14 cellular contexts compared by ENCODE assay signal in genomic region chr15:39851505-39852082, GRCh38.
DNase-seq lines count a peak whose midpoint lies in the region; ATAC-seq, FAIRE-seq and TF ChIP-seq lines count a peak whose summit lies in the region.
"Had no signal": no experiment of that assay in that cellular context is flagged by ENCODE, and none has a peak within 500 bp of the region (broad histone marks: within the 10 kb centered on the region; RNA-seq: fewer than 3 reads in every experiment).

No MANE protein-coding gene starts in this region.

- TF ChIP-seq RAD21 in K562 (CRISPR knock-in tag; conservative IDR thresholded peaks at IDR 0.05 in 1 of 2, IDR thresholded peaks at IDR 0.05 in 1 of 2): no peak

- WGBS in K562 (ENCODE audit: insufficient coverage, low coverage, missing lambda C conversion rate): 1% methylated on average over 7 of the region's 7 CpGs

- H3K9me2 ChIP-seq in Karpas-422 (replicated peaks; ENCODE audit: insufficient read depth, low read length): no peaks in the 10 kb centered on the region

- no peak overlapping the region for H3K27ac Mint-ChIP-seq in T-helper 2 cell treated with Interferon-gamma antibody and Interleukin-4, amounts not matched to agents 5 μg/mL and 100 μg/mL, for 36 hours
- H3K27ac Mint-ChIP-seq: activated CD4-positive, alpha-beta T cell treated with anti-CD3 and anti-CD28 coated beads for 36 hours; activated naive CD8-positive, alpha-beta T cell treated with anti-CD3 and anti-CD28 coated beads, Interleukin-2, amount 10 ng/mL, durations not matched to agents 7 days and 5 days had no signal

- H3K4me2 ChIP-seq in Karpas-422 (ENCODE audit: low read depth, low read length, poor library complexity, severe bottlenecking) (no peak overlapping the region), K562 (ENCODE audit: insufficient read depth, low read length) (no peak overlapping the region)

- no TSS peak for BruUV-seq in K562 (replicated peaks; lab: Mats Ljungman, UMichigan)

- H3K79me2 ChIP-seq in ACC112 (ENCODE audit: control insufficient read depth, insufficient read depth, low read length, unreplicated experiment): peaks cover 59% of the 10 kb centered on the region
- no peaks in the 10 kb centered on the region for H3K79me2 ChIP-seq in Karpas-422 (ENCODE audit: low read length)
- no peaks in the 10 kb centered on the region for H3K79me2 ChIP-seq in K562 (ENCODE audit: control insufficient read depth, insufficient read depth, low read length)

- DNase-seq in Karpas-422: peak; percentile 29
- no peak for DNase-seq in K562 (ENCODE audit: extremely low read depth in 1 of 4, low spot score in 3 of 4)
- DNase-seq in iris pigment epithelial cell (ENCODE audit: low read depth): peak; percentile 49
- no peak for DNase-seq in T-helper 2 cell treated with Interferon-gamma antibody and Interleukin-4, amounts not matched to agents 5 μg/mL and 100 μg/mL, for 36 hours (ENCODE audit: low spot score)
- DNase-seq in NCI-H524 treated with DMSO at 0.1 percent for 48 hours (lab: John Stamatoyannopoulos, UW): no peak
- DNase-seq in cardiac septum (ENCODE audit: low spot score): no peak
- DNase-seq in nucleus accumbens (lab: John Stamatoyannopoulos, UW): no peak
- DNase-seq: activated CD4-positive, alpha-beta T cell treated with anti-CD3 and anti-CD28 coated beads for 36 hours; activated naive CD8-positive, alpha-beta T cell treated with anti-CD3 and anti-CD28 coated beads, Interleukin-2, amount 10 ng/mL, durations not matched to agents 7 days and 5 days; colonic mucosa; NCI-H1092; pancreas; spleen had no signal

- H3K4me1 Mint-ChIP-seq in T-helper 2 cell treated with Interferon-gamma antibody and Interleukin-4, amounts not matched to agents 5 μg/mL and 100 μg/mL, for 36 hours (ENCODE audit: low read depth): no peaks in the 10 kb centered on the region
- H3K4me1 Mint-ChIP-seq: activated CD4-positive, alpha-beta T cell treated with anti-CD3 and anti-CD28 coated beads for 36 hours had no signal

- intact Hi-C loops in K562 (cut with micrococcal nuclease): no loop called here
- intact Hi-C loops in cardiac septum (cut with DNase I): no loop called here

- CTCF ChIA-PET in K562 (lab: Yijun Ruan, JAX; ENCODE audit: low intra/inter-chr PET ratio): no interaction called here

- H3K36me3 Mint-ChIP-seq in T-helper 2 cell treated with Interferon-gamma antibody and Interleukin-4, amounts not matched to agents 5 μg/mL and 100 μg/mL, for 36 hours (ENCODE audit: low read depth): no peaks in the 10 kb centered on the region
- H3K36me3 Mint-ChIP-seq: activated naive CD8-positive, alpha-beta T cell treated with anti-CD3 and anti-CD28 coated beads, Interleukin-2, amount 10 ng/mL, durations not matched to agents 7 days and 5 days had no signal

- H3K4me3 ChIP-seq in ACC112 (ENCODE audit: low read depth, low read length) (no peak overlapping the region), Karpas-422 (ENCODE audit: low read length) (no peak overlapping the region), K562 (no peak overlapping the region)
- H3K4me3 ChIP-seq: colonic mucosa, pancreas, spleen had no signal

- peak overlapping the region; percentile 72 for H3K27ac ChIP-seq in ACC112 (ENCODE audit: low read depth, low read length)
- H3K27ac ChIP-seq in Karpas-422 (ENCODE audit: low read length): no peak overlapping the region
- H3K27ac ChIP-seq in K562 (ENCODE audit: extremely low read depth, low read depth, low read length): no peak overlapping the region
- H3K27ac ChIP-seq: colonic mucosa, pancreas, spleen had no signal

- peaks cover 27% of the 10 kb centered on the region for H3K27me3 Mint-ChIP-seq in T-helper 2 cell treated with Interferon-gamma antibody and Interleukin-4, amounts not matched to agents 5 μg/mL and 100 μg/mL, for 36 hours (ENCODE audit: low read depth)

- no peaks in the 10 kb centered on the region for H4K20me1 ChIP-seq in Karpas-422 (ENCODE audit: insufficient read depth, low read depth, low read length)
- H4K20me1 ChIP-seq in K562 (replicated peaks; ENCODE audit: control insufficient read depth, insufficient read depth, low read length): no peaks in the 10 kb centered on the region

- peaks cover 4% of the 10 kb centered on the region; the same call in 1 of the 2 replicates for H3K36me3 ChIP-seq in ACC112 (ENCODE audit: insufficient read depth, low read length)
- no peaks in the 10 kb centered on the region for H3K36me3 ChIP-seq in Karpas-422 (ENCODE audit: insufficient read depth, low read length)
- no peaks in the 10 kb centered on the region for H3K36me3 ChIP-seq in K562 (ENCODE audit: control insufficient read depth, insufficient read depth, low read length)
- H3K36me3 ChIP-seq: colonic mucosa, pancreas, spleen had no signal

- peaks cover 52% of the 10 kb centered on the region for H3K4me1 ChIP-seq in ACC112 (ENCODE audit: control insufficient read depth, insufficient read depth, low read length, unreplicated experiment)
- H3K4me1 ChIP-seq in Karpas-422 (ENCODE audit: low read length): no peaks in the 10 kb centered on the region
- H3K4me1 ChIP-seq in K562 (replicated peaks in 1 of 2; ENCODE audit: control insufficient read depth in 2 of 2, insufficient read depth in 2 of 2, low read length in 2 of 2): no peaks in the 10 kb centered on the region
- H3K4me1 ChIP-seq: colonic mucosa, pancreas, spleen had no signal

- H3K9me1 ChIP-seq in K562 (ENCODE audit: control insufficient read depth, insufficient read depth, low read length): no peaks in the 10 kb centered on the region

- H3K4me3 Mint-ChIP-seq in T-helper 2 cell treated with Interferon-gamma antibody and Interleukin-4, amounts not matched to agents 5 μg/mL and 100 μg/mL, for 36 hours: no peak overlapping the region
- H3K4me3 Mint-ChIP-seq: activated CD4-positive, alpha-beta T cell treated with anti-CD3 and anti-CD28 coated beads for 36 hours; activated naive CD8-positive, alpha-beta T cell treated with anti-CD3 and anti-CD28 coated beads, Interleukin-2, amount 10 ng/mL, durations not matched to agents 7 days and 5 days had no signal

- H3K9me3 Mint-ChIP-seq in T-helper 2 cell treated with Interferon-gamma antibody and Interleukin-4, amounts not matched to agents 5 μg/mL and 100 μg/mL, for 36 hours: no peaks in the 10 kb centered on the region
- H3K9me3 Mint-ChIP-seq: activated naive CD8-positive, alpha-beta T cell treated with anti-CD3 and anti-CD28 coated beads, Interleukin-2, amount 10 ng/mL, durations not matched to agents 7 days and 5 days had no signal

- H3K9me3 ChIP-seq in Karpas-422 (ENCODE audit: low read length) (no peaks in the 10 kb centered on the region), K562 (replicated peaks; ENCODE audit: control insufficient read depth, insufficient read depth, low read depth, low read length) (no peaks in the 10 kb centered on the region)
- H3K9me3 ChIP-seq: colonic mucosa, pancreas, spleen had no signal

- FAIRE-seq in K562 (lab: Jason Lieb, UNC): no peak
- FAIRE-seq: pancreas had no signal

- TF ChIP-seq CTCF in K562 (IDR thresholded peaks at IDR 0.05 in 2 of 3, conservative IDR thresholded peaks at IDR 0.05 in 1 of 3; ENCODE audit: insufficient read depth in 2 of 3, low read depth in 1 of 3, low read length in 3 of 3): no peak

- POLR2A ChIA-PET in K562 (lab: Yijun Ruan, JAX): interaction anchor here (1.1 kb wide), 1 partner anchor 19 kb away, joined by 3 read pairs; no protein-coding TSS in a partner anchor

- H3K9ac ChIP-seq in Karpas-422 (ENCODE audit: low read length) (no peak overlapping the region), K562 (ENCODE audit: insufficient read depth in 1 of 2, low read depth in 2 of 2, low read length in 2 of 2) (no peak overlapping the region)

- ATAC-seq in K562: no peak
- ATAC-seq: activated CD4-positive, alpha-beta T cell treated with anti-CD3 and anti-CD28 coated beads for 36 hours had no signal

- no peak for TF ChIP-seq POLR2A in K562 (conservative IDR thresholded peaks at IDR 0.05)

- H3K27me3 ChIP-seq in ACC112 (ENCODE audit: insufficient read depth, low read length) (no peaks in the 10 kb centered on the region), Karpas-422 (ENCODE audit: low read length) (no peaks in the 10 kb centered on the region; the same call in 1 of the 2 replicates), K562 (ENCODE audit: control insufficient read depth in 2 of 2, insufficient read depth in 2 of 2, low read length in 2 of 2) (peaks cover 5 to 7% of the 10 kb centered on the region in 2 experiments; a peak in 3 of 5 replicates)
- H3K27me3 ChIP-seq: colonic mucosa, pancreas, spleen had no signal

- no peak for TF ChIP-seq EP300 in K562 (IDR thresholded peaks at IDR 0.05; ENCODE audit: low read length)

- H2AFZ ChIP-seq in ACC112 (ENCODE audit: low read length, unreplicated experiment) (no peak overlapping the region), Karpas-422 (ENCODE audit: low read length) (no peak overlapping the region), K562 (ENCODE audit: low read depth, low read length) (no peak overlapping the region)

- in situ Hi-C loops in K562 (cut with MboI): no loop called here

TF ChIP-seq in K562, 482 proteins besides CTCF, POLR2A, EP300 and RAD21:
- TF ChIP-seq NONO (IDR thresholded peaks at IDR 0.05; ENCODE audit: low read depth in 2 of 2, low read length in 1 of 2) (no peak), HMGXB4 (CRISPR knock-in tag; IDR thresholded peaks at IDR 0.05) (no peak), RFX1 (IDR thresholded peaks at IDR 0.05) (peak; percentile 77)

Comparison
In these comparisons a context has a peak if more than half of its experiments do, and no peak if none do; other contexts are left out.
1. DNase-seq: peak in Karpas-422 (single experiment) and iris pigment epithelial cell (single experiment); none in K562 (0 of 4), T-helper 2 cell treated with Interferon-gamma antibody and Interleukin-4, amounts not matched to agents 5 μg/mL and 100 μg/mL, for 36 hours (single experiment), NCI-H524 treated with DMSO at 0.1 percent for 48 hours (single experiment), cardiac septum (single experiment) and nucleus accumbens (0 of 56).